8 cellular contexts compared by ENCODE assay signal in the genomic region with DNA sequence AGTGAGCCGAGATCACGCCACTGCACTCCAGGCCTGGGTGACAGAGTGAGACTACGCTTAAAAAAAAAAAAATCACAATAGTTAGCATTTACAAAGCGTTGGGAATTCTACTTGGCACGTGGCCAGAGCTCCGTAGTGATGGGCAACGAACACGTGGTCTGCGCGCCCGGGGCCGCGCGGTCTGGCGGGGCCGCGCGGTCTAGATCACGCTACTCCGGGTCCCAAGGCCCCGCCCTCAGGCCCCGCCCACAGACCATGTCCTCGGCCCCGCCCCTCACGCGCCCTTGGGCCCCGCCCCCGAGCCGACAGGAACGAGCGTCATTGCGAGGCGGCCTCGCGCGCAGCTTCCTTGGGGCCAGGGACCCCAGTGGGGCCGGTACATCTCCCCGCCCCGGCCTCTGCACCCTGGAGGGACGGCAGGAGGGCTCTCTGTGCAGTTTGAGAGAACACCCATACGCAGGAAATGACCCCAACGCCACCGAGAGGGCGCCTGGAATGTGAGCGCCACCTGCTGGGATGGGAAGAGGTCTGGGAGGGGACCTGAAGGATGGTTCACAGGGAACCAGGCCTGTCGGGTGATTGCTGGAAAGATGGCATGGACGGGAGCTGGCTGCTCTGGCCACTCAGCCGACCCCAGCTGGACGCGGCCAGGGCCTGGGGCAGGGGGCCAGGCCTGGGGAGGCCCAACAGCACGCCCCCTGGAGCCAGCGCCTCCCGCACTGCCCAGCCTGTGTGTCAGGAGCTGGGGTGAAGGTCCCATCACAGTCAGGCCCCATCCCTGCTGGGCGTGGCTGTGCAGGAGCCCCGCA. TPM values are rescaled to one million over a fixed set of nuclear protein-coding genes. Genes with fewer than 3 reads are reported as not detected.
DNase-seq lines count a peak whose midpoint lies in the region; ATAC-seq and TF ChIP-seq lines count a peak whose summit lies in the region.

No MANE protein-coding gene starts in this region.

- CTCF ChIA-PET in HEK293 (lab: Yijun Ruan, JAX): interaction anchor here (0.5 to 3.0 kb wide), 33 partner anchors 8 to 249 kb away, joined by 3 to 18 read pairs (median 4); partner anchors contain the start of genes HRAS and PSMD13
- CTCF ChIA-PET in SK-N-SH (lab: Yijun Ruan, JAX): interaction anchor here (0.5 to 6.5 kb wide), 43 partner anchors 10 to 1117 kb away, joined by 3 to 77 read pairs (median 4); partner anchors contain the start of genes BET1L, RIC8A, RNH1 and SIGIRR

- H3F3A ChIP-seq in SK-N-SH (replicated peaks; ENCODE audit: insufficient read depth): peaks cover 10% of the 10 kb centered on the region

- H3K9me2 ChIP-seq in SK-N-SH: no peaks in the 10 kb centered on the region

- no peaks in the 10 kb centered on the region for H3K27me3 Mint-ChIP-seq in osteocyte (ENCODE audit: unreplicated experiment)

- H3K4me3 Mint-ChIP-seq in osteocyte (ENCODE audit: unreplicated experiment): peak overlapping the region; percentile 85

- no peaks in the 10 kb centered on the region for H3K9me3 Mint-ChIP-seq in activated naive CD4-positive, alpha-beta T cell treated with anti-CD3 and anti-CD28 coated beads, Interleukin-2, amount 50 U/mL, for 72 hours
- no peaks in the 10 kb centered on the region for H3K9me3 Mint-ChIP-seq in osteocyte (ENCODE audit: unreplicated experiment)

- H3K27me3 ChIP-seq in SK-N-SH (ENCODE audit: insufficient read depth): no peaks in the 10 kb centered on the region
- H3K27me3 ChIP-seq in thoracic aorta (replicated peaks; ENCODE audit: insufficient read depth): no peaks in the 10 kb centered on the region

- H3K27ac ChIP-seq in HEK293 (ENCODE audit: extremely low read depth, low read depth, low read length) (peak overlapping the region; percentile 20; the same call in 1 of the 2 replicates), SK-N-SH (ENCODE audit: low read depth in 2 of 2, low read length in 1 of 2) (peak overlapping the region; percentile 81 to 89), thoracic aorta (peak overlapping the region; percentile 78 to 83)

- POLR2A ChIA-PET in HEK293 (lab: Yijun Ruan, JAX): interaction anchor here (0.6 to 2.5 kb wide), 5 partner anchors 41 to 241 kb away, joined by 3 to 15 read pairs (median 4); partner anchors contain the start of genes BET1L, RIC8A and RNH1
- POLR2A ChIA-PET in SK-N-SH (lab: Yijun Ruan, JAX): interaction anchor here (0.6 to 1.4 kb wide), 6 partner anchors 9 to 241 kb away, joined by 3 to 5 read pairs (median 3); partner anchors contain the start of genes BET1L and RIC8A

- H3K4me1 ChIP-seq in HEK293 (ENCODE audit: control insufficient read depth, insufficient read depth, low read length) (no peaks in the 10 kb centered on the region), SK-N-SH (ENCODE audit: control insufficient read depth in 1 of 2, insufficient read depth in 2 of 2, low read depth in 1 of 2, low read length in 1 of 2) (peaks cover 6 to 24% of the 10 kb centered on the region in 2 experiments; a peak in 2 of 4 replicates), thoracic aorta (ENCODE audit: control insufficient read depth in 1 of 2, low read depth in 2 of 2) (peaks cover 18 to 26% of the 10 kb centered on the region in 2 donors)

- peak overlapping the region; percentile 66 for H3K9ac ChIP-seq in SK-N-SH

- intact Hi-C loops in head of caudate nucleus (cut with DNase I): loop anchor here (5.0 kb wide), 1 partner anchor 59 kb away; the partner anchor contains the start of gene RNH1

- peaks cover 36% of the 10 kb centered on the region for H3K4me1 Mint-ChIP-seq in osteocyte (ENCODE audit: unreplicated experiment)

- H3K4me2 ChIP-seq in SK-N-SH: peak overlapping the region; percentile 99

- peaks cover 6 to 8% of the 10 kb centered on the region in 2 donors for H3K36me3 Mint-ChIP-seq in activated naive CD4-positive, alpha-beta T cell treated with anti-CD3 and anti-CD28 coated beads, Interleukin-2, amount 50 U/mL, for 72 hours
- H3K36me3 Mint-ChIP-seq in osteocyte (ENCODE audit: unreplicated experiment): peaks cover 2% of the 10 kb centered on the region

- WGBS in SK-N-SH (ENCODE audit: low lambda C conversion rate): 12% methylated on average over 13 of the region's 55 CpGs

- no peak for TF ChIP-seq EP300 in SK-N-SH (IDR thresholded peaks at IDR 0.05; ENCODE audit: borderline replicate concordance in 1 of 2, low read depth in 1 of 2, low read length in 1 of 2)

- peaks cover 11% of the 10 kb centered on the region for H4K20me1 ChIP-seq in SK-N-SH (ENCODE audit: insufficient read depth)

- ATAC-seq in activated naive CD4-positive, alpha-beta T cell treated with anti-CD3 and anti-CD28 coated beads, Interleukin-2, amount 50 U/mL, for 72 hours: peak; percentile 75 to 81
- ATAC-seq in thoracic aorta (ENCODE audit: insufficient number of reproducible peaks, low FRiP score, low read depth): peak; percentile 58

- DNase-seq in GM03348 (ENCODE audit: low spot score): peak; percentile 98
- DNase-seq in NCI-H1048 (lab: John Stamatoyannopoulos, UW): peak; percentile 91
- peak; percentile 98 for DNase-seq in SK-N-SH
- peak; percentile 93 to 99 for DNase-seq in activated naive CD4-positive, alpha-beta T cell treated with anti-CD3 and anti-CD28 coated beads, Interleukin-2, amount 50 U/mL, for 72 hours (ENCODE audit: low spot score in 2 of 2)
- DNase-seq in head of caudate nucleus: peak; percentile 88 to 98 (median 94)
- DNase-seq in osteocyte (ENCODE audit: extremely low spot score, unreplicated experiment): peak; percentile 98
- DNase-seq in thoracic aorta (ENCODE audit: low spot score): peak; percentile 87

- no peaks in the 10 kb centered on the region for H3K9me3 ChIP-seq in HEK293 (ENCODE audit: control insufficient read depth, insufficient read depth, low read depth, low read length)
- H3K9me3 ChIP-seq in SK-N-SH: no peaks in the 10 kb centered on the region
- no peaks in the 10 kb centered on the region for H3K9me3 ChIP-seq in thoracic aorta

- peak overlapping the region; percentile 90 to 96 for H3K27ac Mint-ChIP-seq in activated naive CD4-positive, alpha-beta T cell treated with anti-CD3 and anti-CD28 coated beads, Interleukin-2, amount 50 U/mL, for 72 hours
- H3K27ac Mint-ChIP-seq in osteocyte (ENCODE audit: unreplicated experiment): peak overlapping the region; percentile 97

- peaks cover 0 to 15% of the 10 kb centered on the region in 2 experiments; a peak in 1 of 3 replicates for H3K36me3 ChIP-seq in HEK293 (ENCODE audit: control insufficient read depth in 2 of 2, insufficient read depth in 1 of 2, low read length in 2 of 2)
- peaks cover 0 to 4% of the 10 kb centered on the region in 2 experiments for H3K36me3 ChIP-seq in SK-N-SH (replicated peaks in 1 of 2; ENCODE audit: control insufficient read depth in 1 of 2, insufficient read depth in 2 of 2, low read length in 1 of 2)
- no peaks in the 10 kb centered on the region for H3K36me3 ChIP-seq in thoracic aorta

- H3K79me2 ChIP-seq in SK-N-SH (ENCODE audit: insufficient read depth): peaks cover 40% of the 10 kb centered on the region

- TF ChIP-seq CTCF in HEK293 (tag by site-specific recombination; IDR thresholded peaks at IDR 0.05) (peak; percentile 96), SK-N-SH (IDR thresholded peaks at IDR 0.05) (peak; percentile 93), osteocyte (IDR thresholded peaks at IDR 0.05) (peak; percentile 87), thoracic aorta (IDR thresholded peaks at IDR 0.05) (peak; percentile 73)

- TF ChIP-seq RAD21 in SK-N-SH (IDR thresholded peaks at IDR 0.05; ENCODE audit: low read length): peak; percentile 78

- peak overlapping the region; percentile 81; the same call in 1 of the 2 replicates for H2AFZ ChIP-seq in SK-N-SH (ENCODE audit: low read depth)

- H3K4me3 ChIP-seq in HEK293 (ENCODE audit: low read depth, low read length) (peak overlapping the region; percentile 52), SK-N-SH (ENCODE audit: low read depth in 2 of 2, low read length in 1 of 2) (peak overlapping the region; percentile 63 to 77), thoracic aorta (peak overlapping the region; percentile 94)

TF ChIP-seq in HEK293, 187 proteins besides CTCF, POLR2A, EP300 and RAD21 (continues in another document):
- TF ChIP-seq ZNF610 (tag by site-specific recombination; IDR thresholded peaks at IDR 0.05; ENCODE audit: borderline replicate concordance): no peak

TF ChIP-seq in SK-N-SH, 30 proteins besides CTCF, POLR2A, EP300 and RAD21 (continues in another document):
- peak; percentile 60; the same call in 1 of the 2 replicates for TF ChIP-seq NFIC (IDR thresholded peaks at IDR 0.05; ENCODE audit: borderline replicate concordance)

RNA-seq across cellular contexts. Expression of gene PTDSS2, which starts 2.0 kb away (rescaled TPM):
- 25.6 and 28.6 TPM in 2 replicates for polyA plus RNA-seq in SK-N-SH (2012; rRNA removed)
- 10.9 and 14.9 TPM in 2 replicates for polyA plus RNA-seq in SK-N-SH (2012; cell fraction: cytosol; rRNA removed)
- 130 and 148 TPM in 2 replicates for polyA plus RNA-seq in SK-N-SH (2012; cell fraction: nucleus; rRNA removed)
- total RNA-seq in activated naive CD4-positive, alpha-beta T cell treated with anti-CD3 and anti-CD28 coated beads, Interleukin-2, amount 50 U/mL, for 72 hours: 10 to 100 TPM; 23.6 to 23.8 TPM
- total RNA-seq in osteocyte (55.3 and 56.1 TPM in 2 replicates), thoracic aorta (10 to 100 TPM; 34.0 to 34.7 TPM)

RNA-seq across cellular contexts. Expression of gene ANO9, which starts 6.3 kb away (rescaled TPM):
- 0.06 and 0.12 TPM in 2 replicates for polyA plus RNA-seq in SK-N-SH (2012; rRNA removed)
- polyA plus RNA-seq in SK-N-SH (2012; cell fraction: cytosol; rRNA removed): 0.03 TPM in 2 replicates
- polyA plus RNA-seq in SK-N-SH (2012; cell fraction: nucleus; rRNA removed): 1.0 TPM in 2 replicates
- total RNA-seq in activated naive CD4-positive, alpha-beta T cell treated with anti-CD3 and anti-CD28 coated beads, Interleukin-2, amount 50 U/mL, for 72 hours: 10 to 100 TPM; 61.2 to 69.3 TPM
- not detected in 2 replicates for total RNA-seq in osteocyte
- total RNA-seq in thoracic aorta: 1 to 10 TPM in 1 of 2 donors, under 1 TPM in 1; 0.68 to 2.7 TPM

RNA-seq across cellular contexts. Expression of gene SIGIRR, which starts 33.3 kb away (rescaled TPM):
- polyA plus RNA-seq in SK-N-SH (2012; rRNA removed): 22.4 and 32.5 TPM in 2 replicates
- 12.3 and 16.4 TPM in 2 replicates for polyA plus RNA-seq in SK-N-SH (2012; cell fraction: cytosol; rRNA removed)
- polyA plus RNA-seq in SK-N-SH (2012; cell fraction: nucleus; rRNA removed): 45.1 and 92.0 TPM in 2 replicates
- 10 to 100 TPM; 63.8 to 80.8 TPM for total RNA-seq in activated naive CD4-positive, alpha-beta T cell treated with anti-CD3 and anti-CD28 coated beads, Interleukin-2, amount 50 U/mL, for 72 hours
- total RNA-seq in osteocyte: 27.0 and 28.0 TPM in 2 replicates
- 10 to 100 TPM; 24.9 to 36.8 TPM for total RNA-seq in thoracic aorta

RNA-seq across cellular contexts. Expression of gene PKP3, which starts 54.1 kb away (rescaled TPM):
- 1.4 and 2.4 TPM in 2 replicates for polyA plus RNA-seq in SK-N-SH (2012; rRNA removed)
- 0.59 and 0.98 TPM in 2 replicates for polyA plus RNA-seq in SK-N-SH (2012; cell fraction: cytosol; rRNA removed)
- 4.2 and 5.2 TPM in 2 replicates for polyA plus RNA-seq in SK-N-SH (2012; cell fraction: nucleus; rRNA removed)
- total RNA-seq in activated naive CD4-positive, alpha-beta T cell treated with anti-CD3 and anti-CD28 coated beads, Interleukin-2, amount 50 U/mL, for 72 hours: under 1 TPM in 1 of 2 donors, not detected in 1; 0.12 TPM
- 0.40 and 0.50 TPM in 2 replicates for total RNA-seq in osteocyte
- total RNA-seq in thoracic aorta: 1 to 10 TPM; 2.0 to 5.9 TPM

RNA-seq across cellular contexts. Expression of gene RNH1, which starts 58.9 kb away (rescaled TPM):
- 135 and 147 TPM in 2 replicates for polyA plus RNA-seq in SK-N-SH (2012; rRNA removed)
- 44.4 and 82.6 TPM in 2 replicates for polyA plus RNA-seq in SK-N-SH (2012; cell fraction: cytosol; rRNA removed)
- polyA plus RNA-seq in SK-N-SH (2012; cell fraction: nucleus; rRNA removed): 176 and 213 TPM in 2 replicates
- 10 to 100 TPM; 90.9 to 98.0 TPM for total RNA-seq in activated naive CD4-positive, alpha-beta T cell treated with anti-CD3 and anti-CD28 coated beads, Interleukin-2, amount 50 U/mL, for 72 hours
- total RNA-seq in osteocyte (151 and 160 TPM in 2 replicates), thoracic aorta (100 to 1,000 TPM; 224 to 355 TPM)

Comparison
In these comparisons a context has a peak if more than half of its experiments do, and no peak if none do; other contexts are left out.
1. Peak in every context shown above with its lines: DNase-seq, ATAC-seq, H3K4me3 ChIP-seq and H3K27ac ChIP-seq.
2. H3K27ac ChIP-seq: peak in every context shown above with its lines; median percentile 85 in SK-N-SH; 80 in thoracic aorta; 20 in HEK293.
3. RNA of gene ANO9, which starts 6.3 kb away (total RNA-seq): 61.2 to 69.3 TPM in activated naive CD4-positive, alpha-beta T cell treated with anti-CD3 and anti-CD28 coated beads, Interleukin-2, amount 50 U/mL, for 72 hours; 0.68 to 2.7 TPM in thoracic aorta and not detected in osteocyte; every median in the first group is over 10 times any median in the second.